8 cellular contexts compared by ENCODE assay signal in the genomic region with DNA sequence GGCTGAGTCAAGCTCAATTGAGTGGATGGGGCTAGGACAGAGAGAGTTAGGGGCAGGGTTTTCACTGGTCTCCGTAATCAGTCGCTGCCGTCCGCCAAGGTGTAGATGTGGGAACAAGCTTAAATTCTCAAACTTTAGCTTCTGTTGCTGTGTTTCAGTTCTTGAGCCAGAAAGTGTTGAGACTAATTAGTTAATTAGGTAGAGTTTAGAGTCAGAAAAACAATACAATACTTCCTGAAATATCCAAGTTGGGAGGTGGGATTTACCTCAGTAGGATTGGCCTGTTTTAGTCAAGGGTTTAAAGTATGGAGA. TPM values are rescaled to one million over a fixed set of nuclear protein-coding genes. Genes with fewer than 3 reads are reported as not detected.
DNase-seq lines count a peak whose midpoint lies in the region; ATAC-seq and TF ChIP-seq lines count a peak whose summit lies in the region.

No MANE protein-coding gene starts in this region.

- H3K9me3 ChIP-seq in Karpas-422 (ENCODE audit: low read length) (no peaks in the 10 kb centered on the region), duodenal mucosa (ENCODE audit: control insufficient read depth in 1 of 2, low read length in 2 of 2) (no peaks in the 10 kb centered on the region), muscle layer of colon (ENCODE audit: low read length) (no peaks in the 10 kb centered on the region)

- peaks cover 33% of the 10 kb centered on the region for H3K4me1 ChIP-seq in Karpas-422 (ENCODE audit: low read length)
- peaks cover 20 to 24% of the 10 kb centered on the region in 2 donors for H3K4me1 ChIP-seq in duodenal mucosa (ENCODE audit: control insufficient read depth in 1 of 2, insufficient read depth in 2 of 2, low read length in 2 of 2)
- peaks cover 24% of the 10 kb centered on the region for H3K4me1 ChIP-seq in muscle layer of colon (ENCODE audit: insufficient read depth, low read length)

- peak overlapping the region; percentile 89 for H3K4me2 ChIP-seq in Karpas-422 (ENCODE audit: low read depth, low read length, poor library complexity, severe bottlenecking)

- H3K27me3 ChIP-seq in Karpas-422 (ENCODE audit: low read length) = no peaks in the 10 kb centered on the region
- H3K27me3 ChIP-seq in duodenal mucosa (ENCODE audit: control insufficient read depth in 1 of 2, insufficient read depth in 2 of 2, low read length in 2 of 2) = no peaks in the 10 kb centered on the region
- H3K27me3 ChIP-seq in muscle layer of colon (ENCODE audit: control insufficient read depth in 1 of 2, insufficient read depth in 2 of 2, low read length in 2 of 2) = no peaks in the 10 kb centered on the region

- H3K9ac ChIP-seq in Karpas-422 (ENCODE audit: low read length) = peak overlapping the region; percentile 73
- peak overlapping the region; percentile 83 to 85 for H3K9ac ChIP-seq in duodenal mucosa (ENCODE audit: low read depth in 1 of 2, low read length in 2 of 2)
- peak overlapping the region; percentile 100 for H3K9ac ChIP-seq in muscle layer of colon (ENCODE audit: low read length)

- H4K20me1 ChIP-seq in Karpas-422 (ENCODE audit: insufficient read depth, low read depth, low read length) = peaks cover 28% of the 10 kb centered on the region

- no peaks in the 10 kb centered on the region for H3K9me2 ChIP-seq in Karpas-422 (replicated peaks; ENCODE audit: insufficient read depth, low read length)

- H3K27ac ChIP-seq in Karpas-422 (ENCODE audit: low read length) (peak overlapping the region; percentile 75), duodenal mucosa (ENCODE audit: low read depth, low read length) (peak overlapping the region; percentile 100), muscle layer of colon (ENCODE audit: low read depth, low read length) (peak overlapping the region; percentile 89)

- ATAC-seq in HG02884 (IDR thresholded peaks at IDR 0.05; ENCODE audit: unreplicated experiment) (no peak), HG02852 (IDR thresholded peaks at IDR 0.05; ENCODE audit: unreplicated experiment) (no peak)

- H3K36me3 ChIP-seq in Karpas-422 (ENCODE audit: insufficient read depth, low read length) (peaks cover 27% of the 10 kb centered on the region), duodenal mucosa (ENCODE audit: control insufficient read depth in 1 of 2, insufficient read depth in 2 of 2, low read length in 2 of 2) (no peaks in the 10 kb centered on the region), muscle layer of colon (ENCODE audit: insufficient read depth, low read length) (no peaks in the 10 kb centered on the region)

- no peak for TF ChIP-seq CTCF in AG09309 (IDR thresholded peaks at IDR 0.05; ENCODE audit: control insufficient read depth, insufficient read depth, low read depth, low read length, missing control alignments)

- H3K4me3 ChIP-seq in AG09309 (ENCODE audit: control insufficient read depth, low read depth, low read length) = peak overlapping the region; percentile 78
- H3K4me3 ChIP-seq in Karpas-422 (ENCODE audit: low read length) = peak overlapping the region; percentile 75
- H3K4me3 ChIP-seq in duodenal mucosa (ENCODE audit: low read depth in 1 of 2, low read length in 2 of 2) = peak overlapping the region; percentile 74 to 76
- H3K4me3 ChIP-seq in muscle layer of colon (ENCODE audit: low read depth in 1 of 2, low read length in 2 of 2) = peak overlapping the region; percentile 50 to 88

- DNase-seq in AG09309 (ENCODE audit: low read depth) (no peak), Karpas-422 (no peak), OCI-M1 (lab: John Stamatoyannopoulos, UW) (no peak), HuH-7 (ENCODE audit: low spot score) (no peak)

- peaks cover 85% of the 10 kb centered on the region for H3K79me2 ChIP-seq in Karpas-422 (ENCODE audit: low read length)

- H2AFZ ChIP-seq in Karpas-422 (ENCODE audit: low read length) = no peak overlapping the region; the same call in 1 of the 2 replicates

RNA-seq across cellular contexts. Expression of gene UBE2D3, which starts 1.1 kb away (rescaled TPM):
- 538 and 600 TPM in 2 replicates for total RNA-seq in Karpas-422 (2014; rRNA removed; shearing (Covaris generic); ENCODE audit: low replicate concordance)

RNA-seq across cellular contexts. Expression of gene CISD2, which starts 40.3 kb away (rescaled TPM):
- total RNA-seq in Karpas-422 (2014; rRNA removed; shearing (Covaris generic); ENCODE audit: low replicate concordance) = 53.8 and 70.3 TPM in 2 replicates
